In genomic region chr4:12041828-12042227, GRCh38 we compare ENCODE assay signal across 14 cellular contexts.
DNase-seq lines count a peak whose midpoint lies in the region; ATAC-seq, FAIRE-seq and TF ChIP-seq lines count a peak whose summit lies in the region.
"Had no signal": no experiment of that assay in that cellular context is flagged by ENCODE, and none has a peak within 500 bp of the region (broad histone marks: within the 10 kb centered on the region; RNA-seq: fewer than 3 reads in every experiment).

No MANE protein-coding gene starts in this region.

- no peak for FAIRE-seq in D721Med (lab: Jason Lieb, UNC)
- FAIRE-seq: kidney had no signal

- H3K27me3 ChIP-seq in SJCRH30 (no peaks in the 10 kb centered on the region), kidney epithelial cell (ENCODE audit: control insufficient read depth, insufficient read depth, low read length) (no peaks in the 10 kb centered on the region), psoas muscle (ENCODE audit: insufficient read depth in 3 of 3, low read length in 2 of 3) (no peaks in the 10 kb centered on the region)
- H3K27me3 ChIP-seq: tibial nerve had no signal

- DNase-seq in D721Med (ENCODE audit: insufficient read length, low spot score): no peak
- peak; percentile 14 for DNase-seq in HT-29 (ENCODE audit: low spot score)
- DNase-seq in SJCRH30: peak; percentile 8 to 48
- no peak for DNase-seq in kidney epithelial cell (ENCODE audit: low read depth)
- no peak for DNase-seq in NCI-H1694 (lab: John Stamatoyannopoulos, UW)
- DNase-seq in inferior parietal cortex (ENCODE audit: extremely low spot score): no peak
- DNase-seq in psoas muscle: no peak
- DNase-seq: anterior cingulate cortex, kidney, NCI-H1105 treated with DMSO at 0.1 percent for 48 hours, posterior cingulate gyrus had no signal

- no peak for ATAC-seq in GM19467 (IDR thresholded peaks at IDR 0.05; ENCODE audit: unreplicated experiment)
- ATAC-seq in psoas muscle: no peak

- intact Hi-C loops in psoas muscle (cut with DNase I): no loop called here

- H3K36me3 ChIP-seq in SJCRH30 (no peaks in the 10 kb centered on the region), kidney epithelial cell (ENCODE audit: control insufficient read depth, insufficient read depth, low read length) (no peaks in the 10 kb centered on the region), psoas muscle (ENCODE audit: insufficient read depth in 1 of 2, low read depth in 1 of 2) (no peaks in the 10 kb centered on the region)
- H3K36me3 ChIP-seq: tibial nerve had no signal

- H3K9me3 ChIP-seq in SJCRH30 (replicated peaks) (peaks cover 4% of the 10 kb centered on the region; the same call in 1 of the 2 replicates), psoas muscle (no peaks in the 10 kb centered on the region)

- H3K4me1 ChIP-seq in SJCRH30: no peaks in the 10 kb centered on the region
- no peaks in the 10 kb centered on the region for H3K4me1 ChIP-seq in psoas muscle
- H3K4me1 ChIP-seq: tibial nerve had no signal

- TF ChIP-seq CTCF in D721Med (IDR thresholded peaks at IDR 0.05; ENCODE audit: insufficient read depth, missing control alignments): peak; percentile 28
- peak; percentile 24 for TF ChIP-seq CTCF in kidney epithelial cell (IDR thresholded peaks at IDR 0.05; ENCODE audit: insufficient read depth, low read length, poor library complexity, severe bottlenecking)
- TF ChIP-seq CTCF in psoas muscle (IDR thresholded peaks at IDR 0.05): no peak

- WGBS in psoas muscle, 3 donors: 60 to 69% (median 63%) methylated on average over 2 of the region's 2 CpGs

- H3K4me3 ChIP-seq in SJCRH30: no peak overlapping the region
- no peak overlapping the region for H3K4me3 ChIP-seq in kidney epithelial cell (ENCODE audit: low read depth, low read length)
- no peak overlapping the region for H3K4me3 ChIP-seq in psoas muscle
- H3K4me3 ChIP-seq: tibial nerve had no signal

- H3K27ac ChIP-seq in SJCRH30: no peak overlapping the region
- H3K27ac ChIP-seq in psoas muscle: no peak overlapping the region
- H3K27ac ChIP-seq: epithelial cell of prostate, tibial nerve had no signal

Comparison
In these comparisons a context has a peak if more than half of its experiments do, and no peak if none do; other contexts are left out.
1. DNase-seq: peak in HT-29 (single experiment) and SJCRH30 (2 of 2); none in D721Med (single experiment), kidney epithelial cell (single experiment), NCI-H1694 (single experiment), inferior parietal cortex (single experiment) and psoas muscle (0 of 2).